ENCODE assay signal across 26 cellular contexts in genomic region chr16:67825119-67825518, GRCh38.
"Had no signal": no experiment of that assay in that cellular context is flagged by ENCODE, and none has a peak within 500 bp of the region (broad histone marks: within the 10 kb centered on the region; RNA-seq: fewer than 3 reads in every experiment).

No MANE protein-coding gene starts in this region.

- H2AFZ ChIP-seq: parathyroid adenoma had no signal

- H3K4me3 ChIP-seq: colonic mucosa, dorsolateral prefrontal cortex, gastroesophageal sphincter, left ventricle myocardium inferior, tibial artery had no signal

- H3K4me3 Mint-ChIP-seq: activated B cell treated with CpG ODN at 0.5 μM for 24 hours; activated CD4-positive, alpha-beta T cell treated with anti-CD3 and anti-CD28 coated beads for 36 hours; activated naive CD8-positive, alpha-beta T cell treated with anti-CD3 and anti-CD28 coated beads for 36 hours; activated T-cell treated with anti-CD3 and anti-CD28 coated beads, Interleukin-2, amount 50 U/mL, for 4 hours; natural killer cell treated with Interleukin-12 subunit alpha and Interleukin-12 subunit beta and Interleukin-15 and Interleukin-18, amount 100 ng/mL, for 72 hours; stimulated activated naive CD8-positive, alpha-beta T cell treated with anti-CD3 and anti-CD28 coated beads, Interleukin-15, amount 100 ng/mL, for 72 hours; T-helper 1 cell treated with Interleukin-12 subunit alpha and Interleukin-12 subunit beta and Interleukin-4 antibody, amounts not matched to agents 30 μg/mL and 1 μg/mL, for 36 hours had no signal

- H3K27ac Mint-ChIP-seq: activated B cell treated with CpG ODN at 0.5 μM for 24 hours; activated CD4-positive, alpha-beta T cell treated with anti-CD3 and anti-CD28 coated beads for 36 hours; activated naive CD8-positive, alpha-beta T cell treated with anti-CD3 and anti-CD28 coated beads for 36 hours; natural killer cell treated with Interleukin-12 subunit alpha and Interleukin-12 subunit beta and Interleukin-15 and Interleukin-18, amount 100 ng/mL, for 72 hours; T-helper 1 cell treated with Interleukin-12 subunit alpha and Interleukin-12 subunit beta and Interleukin-4 antibody, amounts not matched to agents 30 μg/mL and 1 μg/mL, for 36 hours had no signal

- H3K9me3 Mint-ChIP-seq: activated B cell treated with CpG ODN at 0.5 μM for 24 hours; activated naive CD8-positive, alpha-beta T cell treated with anti-CD3 and anti-CD28 coated beads for 36 hours; activated T-cell treated with anti-CD3 and anti-CD28 coated beads, Interleukin-2, amount 50 U/mL, for 4 hours; natural killer cell treated with Interleukin-12 subunit alpha and Interleukin-12 subunit beta and Interleukin-15 and Interleukin-18, amount 100 ng/mL, for 72 hours; stimulated activated naive CD8-positive, alpha-beta T cell treated with anti-CD3 and anti-CD28 coated beads, Interleukin-15, amount 100 ng/mL, for 72 hours; T-helper 1 cell treated with Interleukin-12 subunit alpha and Interleukin-12 subunit beta and Interleukin-4 antibody, amounts not matched to agents 30 μg/mL and 1 μg/mL, for 36 hours had no signal

- ATAC-seq: activated CD4-positive, alpha-beta T cell treated with anti-CD3 and anti-CD28 coated beads for 36 hours; activated T-cell treated with anti-CD3 and anti-CD28 coated beads, Interleukin-2, amount 50 U/mL, for 4 hours; gastroesophageal sphincter; natural killer cell treated with Interleukin-12 subunit alpha and Interleukin-12 subunit beta and Interleukin-15 and Interleukin-18, amount 100 ng/mL, for 72 hours; right cardiac atrium; stimulated activated naive CD8-positive, alpha-beta T cell treated with anti-CD3 and anti-CD28 coated beads, Interleukin-15, amount 100 ng/mL, for 72 hours had no signal

- H3K27ac ChIP-seq: colonic mucosa, dorsolateral prefrontal cortex, epithelial cell of prostate, gastroesophageal sphincter, left ventricle myocardium inferior, parathyroid adenoma, tibial artery had no signal

- DNase-seq: activated B cell treated with CpG ODN at 0.5 μM for 24 hours; activated CD4-positive, alpha-beta T cell treated with anti-CD3 and anti-CD28 coated beads for 36 hours; activated CD4-positive, alpha-beta T cell treated with anti-CD3 and anti-CD28 coated beads, Interleukin-2, amount 50 U/mL, for 4 hours; activated CD8-positive, alpha-beta memory T cell treated with anti-CD3 and anti-CD28 coated beads for 24 hours; activated CD8-positive, alpha-beta memory T cell treated with anti-CD3 and anti-CD28 coated beads, Interleukin-2, amount 50 U/mL, for 4 hours; activated naive CD4-positive, alpha-beta T cell treated with Interleukin-2 at 50 U/mL for 16 hours; activated naive CD8-positive, alpha-beta T cell treated with anti-CD3 and anti-CD28 coated beads for 36 hours; activated T-cell treated with anti-CD3 and anti-CD28 coated beads, Interleukin-2, amount 50 U/mL, for 4 hours; amniotic stem cell; colonic mucosa; dorsolateral prefrontal cortex; head of caudate nucleus; hypothalamus; left ventricle myocardium inferior; midbrain; right cardiac atrium; stimulated activated CD4-positive, alpha-beta T cell treated with anti-CD3 and anti-CD28 coated beads, Interleukin-12 subunit alpha, Interleukin-12 subunit beta, amount 100 ng/mL, for 4 hours; stimulated activated CD4-positive, alpha-beta T cell treated with anti-CD3 and anti-CD28 coated beads, Interleukin-4, amount 100 ng/mL, for 4 hours; stimulated activated naive CD8-positive, alpha-beta T cell treated with anti-CD3 and anti-CD28 coated beads, Interleukin-15, amount 100 ng/mL, for 72 hours; T1000; tibial artery had no signal

- H3K36me3 Mint-ChIP-seq: activated naive CD8-positive, alpha-beta T cell treated with anti-CD3 and anti-CD28 coated beads for 36 hours; natural killer cell treated with Interleukin-12 subunit alpha and Interleukin-12 subunit beta and Interleukin-15 and Interleukin-18, amount 100 ng/mL, for 72 hours had no signal

- H3K9ac ChIP-seq: parathyroid adenoma had no signal

- H3K4me1 Mint-ChIP-seq: activated B cell treated with CpG ODN at 0.5 μM for 24 hours; activated CD4-positive, alpha-beta T cell treated with anti-CD3 and anti-CD28 coated beads for 36 hours had no signal

- H3K79me2 ChIP-seq: parathyroid adenoma had no signal

- H3K27me3 Mint-ChIP-seq: activated B cell treated with CpG ODN at 0.5 μM for 24 hours; activated CD4-positive, alpha-beta T cell treated with anti-CD3 and anti-CD28 coated beads for 36 hours; activated naive CD8-positive, alpha-beta T cell treated with anti-CD3 and anti-CD28 coated beads for 36 hours; natural killer cell treated with Interleukin-12 subunit alpha and Interleukin-12 subunit beta and Interleukin-15 and Interleukin-18, amount 100 ng/mL, for 72 hours; stimulated activated naive CD8-positive, alpha-beta T cell treated with anti-CD3 and anti-CD28 coated beads, Interleukin-15, amount 100 ng/mL, for 72 hours had no signal

- H3K4me1 ChIP-seq: colonic mucosa, gastroesophageal sphincter, left ventricle myocardium inferior, parathyroid adenoma, tibial artery had no signal

- H3K27me3 ChIP-seq: colonic mucosa, dorsolateral prefrontal cortex, gastroesophageal sphincter, tibial artery had no signal

- H3K9me3 ChIP-seq: colonic mucosa, gastroesophageal sphincter, left ventricle myocardium inferior, tibial artery had no signal
